ENCODE assay signal across 9 cellular contexts in the genomic region with DNA sequence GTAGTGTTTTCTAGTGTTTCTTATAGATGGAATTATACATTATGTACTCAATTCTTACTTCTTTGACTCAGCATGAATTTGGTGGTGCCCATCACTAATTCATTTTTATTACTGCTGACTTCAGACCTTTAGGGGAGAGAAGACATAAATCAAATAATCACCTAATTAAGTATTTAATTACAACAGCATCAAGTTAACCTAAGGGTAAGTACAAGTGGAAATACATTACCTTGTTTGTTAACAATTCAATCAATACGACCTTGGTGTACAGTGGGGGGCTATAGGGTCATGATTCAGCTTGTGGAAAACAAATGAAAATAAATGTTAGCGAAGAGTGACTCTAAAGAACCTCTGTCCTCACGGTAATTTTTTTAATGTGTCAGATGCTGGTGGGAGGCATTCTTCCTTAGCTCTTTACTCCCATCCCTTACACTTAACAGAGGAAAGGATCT. TPM values are rescaled to one million over a fixed set of nuclear protein-coding genes. Genes with fewer than 3 reads are reported as not detected.
DNase-seq lines count a peak whose midpoint lies in the region; ATAC-seq and TF ChIP-seq lines count a peak whose summit lies in the region.
"Had no signal": no experiment of that assay in that cellular context is flagged by ENCODE, and none has a peak within 500 bp of the region (broad histone marks: within the 10 kb centered on the region; RNA-seq: fewer than 3 reads in every experiment).

No MANE protein-coding gene starts in this region.

- no peaks in the 10 kb centered on the region for H3K9me3 Mint-ChIP-seq in T-cell

- peak overlapping the region; percentile 90 to 93 for H3K27ac Mint-ChIP-seq in T-cell

- no peaks in the 10 kb centered on the region for H3K27me3 Mint-ChIP-seq in T-cell

- POLR2A ChIA-PET in T-cell (lab: Charles Lee) = interaction anchor here (0.5 to 2.1 kb wide), 14 partner anchors 12 to 1172 kb away, joined by 3 to 5 read pairs (median 3); a partner anchor contains a TSS

- peak overlapping the region; percentile 79 to 91 (median 84) for H3K4me3 Mint-ChIP-seq in T-cell

- ATAC-seq in T-cell (replicated peaks in 1 of 4) = no peak
- no peak for ATAC-seq in HG03571 (IDR thresholded peaks at IDR 0.05; ENCODE audit: unreplicated experiment)
- ATAC-seq in GM21447 (IDR thresholded peaks at IDR 0.05; ENCODE audit: unreplicated experiment) = no peak

- TF ChIP-seq CTCF in fibroblast of pulmonary artery (IDR thresholded peaks at IDR 0.05; ENCODE audit: low read length, missing control alignments) (no peak), retinal pigment epithelial cell (conservative IDR thresholded peaks at IDR 0.05; ENCODE audit: low read depth, low read length) (no peak)

- H3K4me3 ChIP-seq in GM08714 (ENCODE audit: low read length) = peak overlapping the region; percentile 97
- H3K4me3 ChIP-seq in fibroblast of pulmonary artery (replicated peaks; ENCODE audit: low read depth, low read length) = peak overlapping the region; percentile 64
- peak overlapping the region; percentile 66 for H3K4me3 ChIP-seq in retinal pigment epithelial cell (ENCODE audit: low read length)

- H3K4me1 Mint-ChIP-seq in T-cell = peaks cover 31 to 42% (median 34%) of the 10 kb centered on the region in 3 donors

- H3K36me3 Mint-ChIP-seq in T-cell = no peaks in the 10 kb centered on the region

- DNase-seq in T-cell (no peak), fibroblast of pulmonary artery (ENCODE audit: low read depth) (no peak), retinal pigment epithelial cell (ENCODE audit: low read depth) (no peak), NCI-H2029 treated with DMSO at 0.1 percent for 48 hours (lab: John Stamatoyannopoulos, UW) (no peak), DMS 273 (lab: John Stamatoyannopoulos, UW; ENCODE audit: unreplicated experiment) (no peak)
- DNase-seq: SHP77 had no signal

- CTCF ChIA-PET in T-cell (lab: Charles Lee) = interaction anchor here in 1 of 2 donors (0.5 to 6.4 kb wide), 17 partner anchors 12 to 1059 kb away, joined by 3 to 82 read pairs (median 4); a partner anchor contains a TSS

RNA-seq across cellular contexts. Expression of a gene that starts 0.5 kb away (rescaled TPM):
- total RNA-seq in T-cell = 10 to 100 TPM; 62.2 to 82.5 (median 74.6) TPM
